ENCODE assay signal across 12 cellular contexts in genomic region chr14:61607570-61608244, GRCh38.
A peak's percentile ranks its signal among the peaks of the same experiment; 100 is the strongest.
DNase-seq lines count a peak whose midpoint lies in the region; ATAC-seq and TF ChIP-seq lines count a peak whose summit lies in the region.
"Had no signal": no experiment of that assay in that cellular context is flagged by ENCODE, and none has a peak within 500 bp of the region (broad histone marks: within the 10 kb centered on the region; RNA-seq: fewer than 3 reads in every experiment).

No MANE protein-coding gene starts in this region.

- peak; percentile 63 for DNase-seq in NCI-H2171 (lab: John Stamatoyannopoulos, UW)
- DNase-seq in choroid plexus epithelial cell (ENCODE audit: low read depth): no peak
- DNase-seq in osteocyte (ENCODE audit: extremely low spot score, unreplicated experiment): no peak
- DNase-seq in NCI-H774 (lab: John Stamatoyannopoulos, UW): no peak
- no peak for DNase-seq in epidermal melanocyte (ENCODE audit: insufficient read length, low spot score)
- DNase-seq in stimulated activated CD4-positive, alpha-beta T cell treated with anti-CD3 and anti-CD28 coated beads, Interleukin-2, amount 100 ng/mL, for 48 hours: no peak
- DNase-seq: activated CD4-positive, alpha-beta T cell treated with anti-CD3 and anti-CD28 coated beads, Interleukin-2, amount 50 U/mL, for 4 hours; amniotic stem cell; GF-D8; testis had no signal

- H3K27me3 Mint-ChIP-seq in osteocyte (ENCODE audit: unreplicated experiment): no peaks in the 10 kb centered on the region

- peaks cover 75% of the 10 kb centered on the region for H3K4me1 Mint-ChIP-seq in osteocyte (ENCODE audit: unreplicated experiment)

- no peaks in the 10 kb centered on the region for H3K9me3 Mint-ChIP-seq in osteocyte (ENCODE audit: unreplicated experiment)

- H3K4me3 ChIP-seq in choroid plexus epithelial cell (ENCODE audit: low read depth, low read length): no peak overlapping the region
- H3K4me3 ChIP-seq: testis had no signal

- H3K4me3 Mint-ChIP-seq in osteocyte (ENCODE audit: unreplicated experiment): no peak overlapping the region

- TF ChIP-seq CTCF in GM12872 (IDR thresholded peaks at IDR 0.05; ENCODE audit: insufficient read depth, low read depth, low read length) (peak; percentile 43), choroid plexus epithelial cell (conservative IDR thresholded peaks at IDR 0.05; ENCODE audit: low read depth, low read length) (peak; percentile 22), osteocyte (IDR thresholded peaks at IDR 0.05) (no peak)

- no peaks in the 10 kb centered on the region for H3K36me3 Mint-ChIP-seq in osteocyte (ENCODE audit: unreplicated experiment)

- peak overlapping the region; percentile 94 for H3K27ac Mint-ChIP-seq in osteocyte (ENCODE audit: unreplicated experiment)

- ATAC-seq in GM21737 (IDR thresholded peaks at IDR 0.05; ENCODE audit: unreplicated experiment): no peak
